8 cellular contexts compared by ENCODE assay signal in genomic region chr3:138114988-138115971, GRCh38. TPM values are rescaled to one million over a fixed set of nuclear protein-coding genes. Genes with fewer than 3 reads are reported as not detected.
DNase-seq lines count a peak whose midpoint lies in the region; ATAC-seq and TF ChIP-seq lines count a peak whose summit lies in the region.

A gene with protein sequence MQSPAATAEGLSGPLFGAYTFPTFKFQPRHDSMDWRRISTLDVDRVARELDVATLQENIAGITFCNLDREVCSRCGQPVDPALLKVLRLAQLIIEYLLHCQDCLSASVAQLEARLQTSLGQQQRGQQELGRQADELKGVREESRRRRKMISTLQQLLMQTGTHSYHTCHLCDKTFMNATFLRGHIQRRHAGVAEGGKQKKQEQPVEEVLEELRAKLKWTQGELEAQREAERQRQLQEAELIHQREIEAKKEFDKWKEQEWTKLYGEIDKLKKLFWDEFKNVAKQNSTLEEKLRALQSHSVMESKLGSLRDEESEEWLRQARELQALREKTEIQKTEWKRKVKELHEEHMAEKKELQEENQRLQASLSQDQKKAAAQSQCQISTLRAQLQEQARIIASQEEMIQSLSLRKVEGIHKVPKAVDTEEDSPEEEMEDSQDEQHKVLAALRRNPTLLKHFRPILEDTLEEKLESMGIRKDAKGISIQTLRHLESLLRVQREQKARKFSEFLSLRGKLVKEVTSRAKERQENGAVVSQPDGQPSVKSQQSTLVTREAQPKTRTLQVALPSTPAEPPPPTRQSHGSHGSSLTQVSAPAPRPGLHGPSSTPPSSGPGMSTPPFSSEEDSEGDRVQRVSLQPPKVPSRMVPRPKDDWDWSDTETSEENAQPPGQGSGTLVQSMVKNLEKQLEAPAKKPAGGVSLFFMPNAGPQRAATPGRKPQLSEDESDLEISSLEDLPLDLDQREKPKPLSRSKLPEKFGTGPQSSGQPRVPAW (minus strand): TSS chr3:138115608. CDS start chr3:138103971, 11,637 bp downstream.

- no peaks in the 10 kb centered on the region for H3K36me3 Mint-ChIP-seq in CD4-positive, alpha-beta T cell (ENCODE audit: low read depth)
- H3K36me3 Mint-ChIP-seq in activated naive CD8-positive, alpha-beta T cell treated with anti-CD3 and anti-CD28 coated beads, Interleukin-2, amount 10 ng/mL, durations not matched to agents 7 days and 5 days, result no peaks in the 10 kb centered on the region

- ATAC-seq in CD4-positive, alpha-beta T cell (ENCODE audit: poor library complexity), result peak; percentile 73
- ATAC-seq in GM19372 (IDR thresholded peaks at IDR 0.05; ENCODE audit: low read depth, unreplicated experiment), result peak; percentile 86
- ATAC-seq in HG03520 (IDR thresholded peaks at IDR 0.05; ENCODE audit: unreplicated experiment), result peak; percentile 61
- peak; percentile 96 for ATAC-seq in activated naive CD8-positive, alpha-beta T cell treated with anti-CD3 and anti-CD28 coated beads, Interleukin-2, amount 10 ng/mL, durations not matched to agents 7 days and 5 days (ENCODE audit: low read depth)
- ATAC-seq in Right ventricle myocardium inferior, result peak; percentile 97

- peaks cover 71% of the 10 kb centered on the region for H3K27me3 Mint-ChIP-seq in CD4-positive, alpha-beta T cell
- peaks cover 21% of the 10 kb centered on the region for H3K27me3 Mint-ChIP-seq in activated naive CD8-positive, alpha-beta T cell treated with anti-CD3 and anti-CD28 coated beads, Interleukin-2, amount 10 ng/mL, durations not matched to agents 7 days and 5 days

- peaks cover 17% of the 10 kb centered on the region for H3K36me3 ChIP-seq in NT2/D1 (ENCODE audit: insufficient read depth, insufficient read length, low read length)

- peak in 2 of 10 experiments; percentile 9 to 16 for DNase-seq in CD4-positive, alpha-beta T cell
- DNase-seq in NT2/D1 (ENCODE audit: low read depth, low spot score) (peak; percentile 71), Right ventricle myocardium inferior (ENCODE audit: missing footprints) (peak; percentile 86), occipital lobe (lab: John Stamatoyannopoulos, UW) (peak; percentile 58), inferior parietal cortex (ENCODE audit: extremely low spot score) (no peak)
- DNase-seq in activated naive CD8-positive, alpha-beta T cell treated with anti-CD3 and anti-CD28 coated beads, Interleukin-2, amount 10 ng/mL, durations not matched to agents 7 days and 5 days, result peak; percentile 67

- no peaks in the 10 kb centered on the region for H3K9me3 Mint-ChIP-seq in CD4-positive, alpha-beta T cell
- H3K9me3 Mint-ChIP-seq in activated naive CD8-positive, alpha-beta T cell treated with anti-CD3 and anti-CD28 coated beads, Interleukin-2, amount 10 ng/mL, durations not matched to agents 7 days and 5 days, result no peaks in the 10 kb centered on the region

- CTCF ChIA-PET in CD4-positive, alpha-beta T cell (lab: Charles Lee), result no interaction called here

- H3K4me1 ChIP-seq in NT2/D1 (ENCODE audit: insufficient read depth, insufficient read length), result peaks cover 13% of the 10 kb centered on the region

- no peak within 1 kb of the TSS for H3K27ac ChIP-seq in CD4-positive, alpha-beta T cell (ENCODE audit: low read depth, low read length)

- H3K27me3 ChIP-seq in CD4-positive, alpha-beta T cell (ENCODE audit: control insufficient read depth, insufficient read depth, low read length), result peaks cover 45% of the 10 kb centered on the region
- H3K27me3 ChIP-seq in NT2/D1 (ENCODE audit: insufficient read depth, insufficient read length), result no peaks in the 10 kb centered on the region

- peak; percentile 45 for TF ChIP-seq CTCF in CD4-positive, alpha-beta T cell (IDR thresholded peaks at IDR 0.05)

- intact Hi-C loops in CD4-positive, alpha-beta T cell (cut with DNase I, micrococcal nuclease), result no loop called here
- intact Hi-C loops in Right ventricle myocardium inferior (cut with DNase I), result loop anchor here (5.0 kb wide), 1 partner anchor 72 kb away; the partner anchor contains the start of gene ARMC8

- H3K9me3 ChIP-seq in CD4-positive, alpha-beta T cell (ENCODE audit: control insufficient read depth, low read length), result no peaks in the 10 kb centered on the region
- H3K9me3 ChIP-seq in NT2/D1 (ENCODE audit: insufficient read depth, low read length), result no peaks in the 10 kb centered on the region; the same call in 1 of the 2 replicates

- H3K4me3 ChIP-seq in NT2/D1 (ENCODE audit: insufficient read length, low read depth), result peak within 1 kb of the TSS; percentile 88

- H3K9ac ChIP-seq in NT2/D1 (ENCODE audit: insufficient read length, low read depth), result peak within 1 kb of the TSS; percentile 95

- H3K27ac Mint-ChIP-seq in CD4-positive, alpha-beta T cell, result no peak within 1 kb of the TSS
- no peak within 1 kb of the TSS for H3K27ac Mint-ChIP-seq in activated naive CD8-positive, alpha-beta T cell treated with anti-CD3 and anti-CD28 coated beads, Interleukin-2, amount 10 ng/mL, durations not matched to agents 7 days and 5 days

- H3K4me3 Mint-ChIP-seq in CD4-positive, alpha-beta T cell, result peak within 1 kb of the TSS; percentile 84
- peak within 1 kb of the TSS; percentile 84 for H3K4me3 Mint-ChIP-seq in activated naive CD8-positive, alpha-beta T cell treated with anti-CD3 and anti-CD28 coated beads, Interleukin-2, amount 10 ng/mL, durations not matched to agents 7 days and 5 days

- H3K4me1 Mint-ChIP-seq in CD4-positive, alpha-beta T cell (ENCODE audit: low read depth), result peaks cover 9% of the 10 kb centered on the region
- peaks cover 4% of the 10 kb centered on the region for H3K4me1 Mint-ChIP-seq in activated naive CD8-positive, alpha-beta T cell treated with anti-CD3 and anti-CD28 coated beads, Interleukin-2, amount 10 ng/mL, durations not matched to agents 7 days and 5 days

- POLR2A ChIA-PET in CD4-positive, alpha-beta T cell (lab: Charles Lee), result no interaction called here
- POLR2A ChIA-PET in activated naive CD8-positive, alpha-beta T cell treated with anti-CD3 and anti-CD28 coated beads, Interleukin-2, amount 10 ng/mL, durations not matched to agents 7 days and 5 days (lab: Charles Lee), result no interaction called here

RNA-seq across cellular contexts. Expression of the gene that starts here (rescaled TPM):
- total RNA-seq in CD4-positive, alpha-beta T cell, result not detected
- total RNA-seq in activated naive CD8-positive, alpha-beta T cell treated with anti-CD3 and anti-CD28 coated beads, Interleukin-2, amount 10 ng/mL, durations not matched to agents 7 days and 5 days, result under 1 TPM in 1 of 2 experiments, not detected in 1; 0.40 TPM
- total RNA-seq in Right ventricle myocardium inferior (3.8 TPM), occipital lobe (9.2 TPM)

Comparison
In these comparisons a context has a peak if more than half of its experiments do, and no peak if none do; other contexts are left out.
1. Peak in ATAC-seq in CD4-positive, alpha-beta T cell; RNA of the gene not detected or under 1 TPM.
2. Peak in DNase-seq and ATAC-seq in activated naive CD8-positive, alpha-beta T cell treated with anti-CD3 and anti-CD28 coated beads, Interleukin-2, amount 10 ng/mL, durations not matched to agents 7 days and 5 days; RNA of the gene not detected or under 1 TPM.